ENCODE assay signal across 12 cellular contexts in the genomic region with DNA sequence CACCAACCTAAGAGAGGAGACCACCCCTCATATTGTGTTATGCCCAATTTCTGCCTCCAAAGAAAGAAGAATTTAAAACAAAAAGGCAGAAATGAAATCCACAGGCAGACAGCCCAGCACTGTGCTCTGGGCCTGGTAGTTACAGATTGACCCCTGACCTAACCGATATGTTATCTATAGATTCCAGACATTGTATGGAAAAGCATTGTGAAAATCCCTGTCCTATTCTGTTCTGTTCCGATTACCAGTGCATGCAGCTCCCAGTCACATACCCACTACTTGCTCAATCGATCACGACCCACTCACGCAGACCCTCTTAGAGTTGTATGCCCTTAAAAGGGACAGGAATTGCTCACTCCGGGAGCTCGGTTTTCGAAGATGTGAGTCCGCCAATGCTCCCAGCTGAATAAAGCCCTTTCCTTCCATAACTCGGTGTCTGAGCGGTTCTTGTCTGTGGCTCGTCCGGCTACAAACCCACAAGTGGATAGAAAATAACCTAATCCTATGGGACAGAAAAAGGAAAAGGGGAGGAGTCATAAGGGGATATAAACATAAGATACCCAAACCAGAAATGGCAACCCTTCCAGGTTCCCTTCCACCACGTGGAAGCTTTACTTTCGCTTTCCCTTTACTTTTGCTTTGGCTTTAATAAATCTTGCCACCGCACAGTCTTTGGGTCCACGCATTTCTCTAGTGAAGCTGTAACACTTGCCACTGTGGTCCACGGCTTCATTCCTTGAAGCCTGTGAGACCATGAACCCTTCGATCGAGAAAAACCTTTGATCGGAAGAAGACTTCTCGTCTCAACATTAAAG. TPM values are rescaled to one million over a fixed set of nuclear protein-coding genes. Genes with fewer than 3 reads are reported as not detected.
DNase-seq lines count a peak whose midpoint lies in the region; ATAC-seq and TF ChIP-seq lines count a peak whose summit lies in the region.
"Had no signal": no experiment of that assay in that cellular context is flagged by ENCODE, and none has a peak within 500 bp of the region (broad histone marks: within the 10 kb centered on the region; RNA-seq: fewer than 3 reads in every experiment).

No MANE protein-coding gene starts in this region.

- CTCF ChIA-PET in HCT116 (lab: Charles Lee): no interaction called here

- peak overlapping the region; percentile 43 for H3K4me3 Mint-ChIP-seq in T-helper 1 cell treated with Interleukin-12 subunit alpha and Interleukin-12 subunit beta and Interleukin-4 antibody, amounts not matched to agents 30 μg/mL and 1 μg/mL, for 36 hours
- H3K4me3 Mint-ChIP-seq in neural progenitor cell: no peak overlapping the region

- H3K9me3 Mint-ChIP-seq in T-helper 1 cell treated with Interleukin-12 subunit alpha and Interleukin-12 subunit beta and Interleukin-4 antibody, amounts not matched to agents 30 μg/mL and 1 μg/mL, for 36 hours: peaks cover 9% of the 10 kb centered on the region
- peaks cover 5% of the 10 kb centered on the region for H3K9me3 Mint-ChIP-seq in neural progenitor cell

- WGBS in body of pancreas, 2 donors: 82 to 87% methylated on average over 22 of the region's 22 CpGs

- no TSS peak for BruUV-seq in HCT116 (replicated peaks; lab: Mats Ljungman, UMichigan)

- H3K27ac ChIP-seq in HCT116 (ENCODE audit: low read depth, low read length): no peak overlapping the region
- peak overlapping the region; percentile 42; the same call in 1 of the 2 replicates for H3K27ac ChIP-seq in SJSA1
- H3K27ac ChIP-seq in neural progenitor cell: no peak overlapping the region
- H3K27ac ChIP-seq in body of pancreas: peak overlapping the region in 1 of 4 donors; percentile 66
- H3K27ac ChIP-seq: A549, RWPE1 had no signal

- H3K79me2 ChIP-seq in HCT116 (ENCODE audit: insufficient read depth, low read length) (no peaks in the 10 kb centered on the region), neural progenitor cell (ENCODE audit: low read depth) (no peaks in the 10 kb centered on the region)

- POLR2A ChIA-PET in HCT116 (lab: Charles Lee): no interaction called here

- no peak for TF ChIP-seq CTCF in HCT116 (IDR thresholded peaks at IDR 0.05 in 2 of 3, conservative IDR thresholded peaks at IDR 0.05 in 1 of 3; ENCODE audit: borderline replicate concordance in 1 of 3, insufficient read depth in 1 of 3, low read depth in 2 of 3, low read length in 2 of 3)
- TF ChIP-seq CTCF in neural progenitor cell (IDR thresholded peaks at IDR 0.05): no peak
- no peak for TF ChIP-seq CTCF in body of pancreas (IDR thresholded peaks at IDR 0.05)

- H3K9ac ChIP-seq in HCT116 (ENCODE audit: low read length) (no peak overlapping the region), neural progenitor cell (no peak overlapping the region)

- peaks cover 10% of the 10 kb centered on the region for H3K36me3 Mint-ChIP-seq in T-helper 1 cell treated with Interleukin-12 subunit alpha and Interleukin-12 subunit beta and Interleukin-4 antibody, amounts not matched to agents 30 μg/mL and 1 μg/mL, for 36 hours (ENCODE audit: low read depth)
- H3K36me3 Mint-ChIP-seq in neural progenitor cell: no peaks in the 10 kb centered on the region

- ATAC-seq in HCT116 (no peak), body of pancreas (no peak), HG02678 (IDR thresholded peaks at IDR 0.05; ENCODE audit: unreplicated experiment) (no peak)
- ATAC-seq: A549 had no signal

- H3K9me2 ChIP-seq in HCT116 (ENCODE audit: insufficient read depth): no peaks in the 10 kb centered on the region

- intact Hi-C loops in HCT116 (cut with micrococcal nuclease): no loop called here
- intact Hi-C loops in body of pancreas (cut with DNase I): no loop called here

- no peak for TF ChIP-seq RAD21 in HCT116 (IDR thresholded peaks at IDR 0.05; ENCODE audit: low read depth)

- H2AFZ ChIP-seq in HCT116 (ENCODE audit: low read depth, low read length, poor library complexity, severe bottlenecking) (peak overlapping the region; percentile 30), neural progenitor cell (replicated peaks) (no peak overlapping the region)

- H3K4me3 ChIP-seq in HCT116 (replicated peaks in 1 of 2; ENCODE audit: low read depth in 1 of 2, low read length in 2 of 2) (no peak overlapping the region), SJSA1 (no peak overlapping the region), neural progenitor cell (no peak overlapping the region), body of pancreas (no peak overlapping the region)
- H3K4me3 ChIP-seq: A549 had no signal

- H4K20me1 ChIP-seq in HCT116 (ENCODE audit: insufficient read depth) (no peaks in the 10 kb centered on the region), neural progenitor cell (ENCODE audit: low read depth) (no peaks in the 10 kb centered on the region)

- peak overlapping the region; percentile 81 for H3K27ac Mint-ChIP-seq in T-helper 1 cell treated with Interleukin-12 subunit alpha and Interleukin-12 subunit beta and Interleukin-4 antibody, amounts not matched to agents 30 μg/mL and 1 μg/mL, for 36 hours
- peak overlapping the region; percentile 90 for H3K27ac Mint-ChIP-seq in neural progenitor cell

- TF ChIP-seq POLR2A in HCT116 (IDR thresholded peaks at IDR 0.05; ENCODE audit: borderline replicate concordance, extremely low read depth, insufficient read depth, insufficient read length): no peak
- no peak for TF ChIP-seq POLR2A in body of pancreas (IDR thresholded peaks at IDR 0.05)

- peaks cover 5% of the 10 kb centered on the region for H3F3A ChIP-seq in neural progenitor cell (ENCODE audit: low read depth)

- peaks cover 28% of the 10 kb centered on the region for H3K4me1 Mint-ChIP-seq in T-helper 1 cell treated with Interleukin-12 subunit alpha and Interleukin-12 subunit beta and Interleukin-4 antibody, amounts not matched to agents 30 μg/mL and 1 μg/mL, for 36 hours (ENCODE audit: low read depth)
- H3K4me1 Mint-ChIP-seq in neural progenitor cell: peaks cover 21% of the 10 kb centered on the region

- H3K27me3 ChIP-seq in HCT116 (ENCODE audit: insufficient read depth, low read length) (no peaks in the 10 kb centered on the region), SJSA1 (replicated peaks) (no peaks in the 10 kb centered on the region), neural progenitor cell (peaks cover 9% of the 10 kb centered on the region), body of pancreas (no peaks in the 10 kb centered on the region)

- H3K36me3 ChIP-seq in HCT116 (ENCODE audit: control insufficient read depth in 1 of 2, insufficient read depth in 2 of 2, low read length in 2 of 2) (no peaks in the 10 kb centered on the region), SJSA1 (no peaks in the 10 kb centered on the region), neural progenitor cell (no peaks in the 10 kb centered on the region), body of pancreas (replicated peaks in 1 of 2; ENCODE audit: insufficient read depth in 1 of 2, low read depth in 2 of 2) (no peaks in the 10 kb centered on the region)

- H3K27me3 Mint-ChIP-seq in T-helper 1 cell treated with Interleukin-12 subunit alpha and Interleukin-12 subunit beta and Interleukin-4 antibody, amounts not matched to agents 30 μg/mL and 1 μg/mL, for 36 hours (ENCODE audit: low read depth): peaks cover 23% of the 10 kb centered on the region
- H3K27me3 Mint-ChIP-seq in neural progenitor cell (ENCODE audit: insufficient read depth, low read depth): no peaks in the 10 kb centered on the region

- H3K4me2 ChIP-seq in HCT116 (ENCODE audit: low read length): 0 out of 2 replicates have a peak overlapping the region, but pooled peaks have one; percentile 2
- H3K4me2 ChIP-seq in neural progenitor cell: no peak overlapping the region

- RAD21 ChIA-PET in HCT116 (lab: Charles Lee; ENCODE audit: low non-redundant PET in 1 of 2, low total read pairs in 2 of 2, uncharacterized antibody in 2 of 2, unreplicated experiment in 2 of 2): no interaction called here

- DNase-seq in T-helper 1 cell: no peak
- DNase-seq in HCT116 (ENCODE audit: low read depth, low spot score): no peak
- no peak for DNase-seq in SJSA1 (ENCODE audit: low read depth in 1 of 2, low spot score in 2 of 2)
- no peak for DNase-seq in neural progenitor cell (ENCODE audit: low spot score)
- no peak for DNase-seq in NCI-H774 (lab: John Stamatoyannopoulos, UW)
- DNase-seq in body of pancreas: no peak
- DNase-seq: NCI-H1436, retina had no signal

- H3K4me1 ChIP-seq in HCT116 (ENCODE audit: control insufficient read depth in 1 of 2, insufficient read depth in 2 of 2, low read length in 2 of 2) (peaks cover 7 to 26% of the 10 kb centered on the region in 2 experiments; a peak in 3 of 4 replicates), SJSA1 (replicated peaks) (peaks cover 15% of the 10 kb centered on the region), neural progenitor cell (peaks cover 21% of the 10 kb centered on the region), body of pancreas (peaks cover 24% of the 10 kb centered on the region)

- H3K9me3 ChIP-seq in HCT116 (ENCODE audit: control insufficient read depth in 1 of 2, insufficient read depth in 1 of 2, low read depth in 1 of 2, low read length in 2 of 2): no peaks in the 10 kb centered on the region
- peaks cover 4% of the 10 kb centered on the region; the same call in 1 of the 2 replicates for H3K9me3 ChIP-seq in SJSA1 (replicated peaks)
- no peaks in the 10 kb centered on the region for H3K9me3 ChIP-seq in neural progenitor cell (ENCODE audit: low read depth)
- no peaks in the 10 kb centered on the region for H3K9me3 ChIP-seq in body of pancreas
- H3K9me3 ChIP-seq: A549 had no signal

TF ChIP-seq in HCT116, 20 proteins besides CTCF, POLR2A, EP300 and RAD21 (continues in another document):
- TF ChIP-seq EGR1 (IDR thresholded peaks at IDR 0.05; ENCODE audit: low read depth) (no peak), EZH2phosphoT487 (IDR thresholded peaks at IDR 0.05; ENCODE audit: borderline replicate concordance) (no peak), JUND (IDR thresholded peaks at IDR 0.05) (no peak), FOSL1 (IDR thresholded peaks at IDR 0.05; ENCODE audit: low read depth) (no peak), TCF7L2 (IDR thresholded peaks at IDR 0.05; ENCODE audit: borderline replicate concordance, extremely low read depth, insufficient read depth, insufficient read length) (no peak), SP1 (IDR thresholded peaks at IDR 0.05; ENCODE audit: low read depth) (no peak)

RNA-seq across cellular contexts. Expression of gene CFAP91, which starts 1.7 kb away (rescaled TPM):
- 0.96 TPM for total RNA-seq in HCT116 (2021; ENCODE audit: unreplicated experiment)
- 0.05 and 0.36 TPM in 2 replicates for polyA plus RNA-seq in HCT116 (2012)
- 0.18 and 0.34 TPM in 2 replicates for total RNA-seq in SJSA1 (2014; rRNA removed; shearing (Covaris generic))
- 11.9 and 19.9 TPM in 2 replicates for total RNA-seq in neural progenitor cell (ENCODE audit: low replicate concordance)
- total RNA-seq in body of pancreas: 10 to 100 TPM; 21.5 to 47.8 TPM

RNA-seq across cellular contexts. Expression of gene COX17, which starts 23.9 kb away (rescaled TPM):
- total RNA-seq in HCT116 (2021; ENCODE audit: unreplicated experiment) (51.6 TPM), neural progenitor cell (ENCODE audit: low replicate concordance) (20.9 and 23.6 TPM in 2 replicates), body of pancreas (10 to 100 TPM; 13.8 to 29.6 TPM)
- polyA plus RNA-seq in HCT116 (2012): 62.7 and 89.9 TPM in 2 replicates
- total RNA-seq in SJSA1 (2014; rRNA removed; shearing (Covaris generic)): 36.0 and 73.6 TPM in 2 replicates

RNA-seq across cellular contexts. Expression of gene POPDC2, which starts 40.7 kb away (rescaled TPM):
- 1.6 TPM for total RNA-seq in HCT116 (2021; ENCODE audit: unreplicated experiment)
- polyA plus RNA-seq in HCT116 (2012): 0.60 and 0.99 TPM in 2 replicates
- total RNA-seq in SJSA1 (2014; rRNA removed; shearing (Covaris generic)): 0.97 TPM in 1 of 2 replicates, not detected in the other
- 0.95 and 1.5 TPM in 2 replicates for total RNA-seq in neural progenitor cell (ENCODE audit: low replicate concordance)
- under 1 TPM; 0.78 to 0.99 TPM for total RNA-seq in body of pancreas
